ENCODE assay signal across 36 cellular contexts in genomic region chr9:96437454-96437853, GRCh38.
"Had no signal": no experiment of that assay in that cellular context is flagged by ENCODE, and none has a peak within 500 bp of the region (broad histone marks: within the 10 kb centered on the region; RNA-seq: fewer than 3 reads in every experiment).

No MANE protein-coding gene starts in this region.

- H3K27me3 ChIP-seq: adrenal gland, body of pancreas, brain microvascular endothelial cell, breast epithelium had no signal

- H3K27ac ChIP-seq: adrenal gland, body of pancreas, brain microvascular endothelial cell, breast epithelium, VCaP had no signal

- ATAC-seq: activated CD8-positive, alpha-beta T cell treated with anti-CD3 and anti-CD28 coated beads for 36 hours; activated naive CD4-positive, alpha-beta T cell treated with anti-CD3 and anti-CD28 coated beads, Interleukin-2, amount 50 U/mL, for 72 hours; activated T-cell treated with anti-CD3 and anti-CD28 coated beads, Interleukin-2, amount 50 U/mL, for 4 hours; activated T-cell treated with anti-CD3 and anti-CD28 coated beads, Interleukin-2, amount 50 U/mL, for 72 hours; activated T-helper 17 cell treated with anti-CD3 and anti-CD28 coated beads, Interleukin-2, amount 50 U/mL, for 72 hours; body of pancreas had no signal

- H3K27me3 Mint-ChIP-seq: activated CD8-positive, alpha-beta T cell treated with anti-CD3 and anti-CD28 coated beads for 36 hours; activated naive CD8-positive, alpha-beta T cell treated with anti-CD3 and anti-CD28 coated beads for 36 hours; activated T-helper 17 cell treated with anti-CD3 and anti-CD28 coated beads, Interleukin-2, amount 50 U/mL, for 72 hours had no signal

- FAIRE-seq: astrocyte, TTC549 had no signal

- H3K36me3 Mint-ChIP-seq: activated CD4-positive, alpha-beta memory T cell treated with anti-CD3 and anti-CD28 coated beads for 36 hours; activated naive CD4-positive, alpha-beta T cell treated with anti-CD3 and anti-CD28 coated beads, Interleukin-2, amount 50 U/mL, for 72 hours; activated naive CD8-positive, alpha-beta T cell treated with anti-CD3 and anti-CD28 coated beads for 36 hours had no signal

- H3K27ac Mint-ChIP-seq: activated B cell treated with CpG ODN at 0.5 μM for 24 hours; activated CD4-positive, alpha-beta memory T cell treated with anti-CD3 and anti-CD28 coated beads for 36 hours; activated CD8-positive, alpha-beta T cell treated with anti-CD3 and anti-CD28 coated beads for 36 hours; activated naive CD4-positive, alpha-beta T cell treated with anti-CD3 and anti-CD28 coated beads for 36 hours; activated naive CD8-positive, alpha-beta T cell treated with anti-CD3 and anti-CD28 coated beads for 36 hours; activated T-cell treated with anti-CD3 and anti-CD28 coated beads, Interleukin-2, amount 50 U/mL, for 72 hours; activated T-helper 1 cell treated with anti-CD3 and anti-CD28 coated beads, Interleukin-12 subunit alpha, Interleukin-12 subunit beta, Interleukin-2, Interleukin-4 antibody, amounts not matched to agents 30 ng/mL and 10 ng/mL and 1 ng/mL, durations not matched to agents 14 hours and 24 hours and 36 hours; activated T-helper 17 cell treated with anti-CD3 and anti-CD28 coated beads, Interleukin-2, amount 50 U/mL, for 72 hours; T-helper 1 cell treated with Interleukin-12 subunit alpha and Interleukin-12 subunit beta and Interleukin-4 antibody, amounts not matched to agents 30 μg/mL and 1 μg/mL, for 36 hours; T-helper 2 cell treated with Interferon-gamma antibody and Interleukin-4, amounts not matched to agents 5 μg/mL and 100 μg/mL, for 36 hours had no signal

- H3K36me3 ChIP-seq: adrenal gland, brain microvascular endothelial cell, breast epithelium had no signal

- H3K9me3 Mint-ChIP-seq: activated B cell treated with CpG ODN at 0.5 μM for 24 hours; activated CD8-positive, alpha-beta T cell treated with anti-CD3 and anti-CD28 coated beads for 36 hours; activated naive CD4-positive, alpha-beta T cell treated with anti-CD3 and anti-CD28 coated beads for 36 hours; activated naive CD4-positive, alpha-beta T cell treated with anti-CD3 and anti-CD28 coated beads, Interleukin-2, amount 50 U/mL, for 72 hours; activated naive CD8-positive, alpha-beta T cell treated with anti-CD3 and anti-CD28 coated beads for 36 hours; activated T-cell treated with anti-CD3 and anti-CD28 coated beads, Interleukin-2, amount 50 U/mL, for 4 hours; activated T-cell treated with anti-CD3 and anti-CD28 coated beads, Interleukin-2, amount 50 U/mL, for 72 hours; activated T-helper 1 cell treated with anti-CD3 and anti-CD28 coated beads, Interleukin-12 subunit alpha, Interleukin-12 subunit beta, Interleukin-2, Interleukin-4 antibody, amounts not matched to agents 30 ng/mL and 10 ng/mL and 1 ng/mL, durations not matched to agents 14 hours and 24 hours and 36 hours; activated T-helper 17 cell treated with anti-CD3 and anti-CD28 coated beads, Interleukin-2, amount 50 U/mL, for 72 hours had no signal

- DNase-seq: activated B cell treated with CpG ODN at 0.5 μM for 24 hours; activated CD4-positive, alpha-beta memory T cell treated with anti-CD3 and anti-CD28 coated beads for 36 hours; activated CD4-positive, alpha-beta T cell treated with anti-CD3 and anti-CD28 coated beads for 4 hours; activated CD4-positive, alpha-beta T cell treated with anti-CD3 and anti-CD28 coated beads, Interleukin-2, amount 50 U/mL, for 1 hour; activated CD4-positive, alpha-beta T cell treated with anti-CD3 and anti-CD28 coated beads, Interleukin-2, amount 50 U/mL, for 4 hours; activated CD4-positive, CD25-positive, alpha-beta regulatory T cell treated with anti-CD3 and anti-CD28 coated beads, Interleukin-2, amount 50 U/mL, for 72 hours; activated CD8-positive, alpha-beta memory T cell treated with anti-CD3 and anti-CD28 coated beads, Interleukin-2, amount 50 U/mL, for 4 hours; activated CD8-positive, alpha-beta T cell treated with anti-CD3 and anti-CD28 coated beads for 36 hours; activated effector memory CD4-positive, alpha-beta T cell treated with anti-CD3 and anti-CD28 coated beads, Interleukin-2, amount 50 U/mL, for 16 hours; activated gamma-delta T cell treated with Interleukin-2 at 50 U/mL for 16 hours; activated naive CD4-positive, alpha-beta T cell; activated naive CD4-positive, alpha-beta T cell treated with anti-CD3 and anti-CD28 coated beads for 36 hours; activated naive CD4-positive, alpha-beta T cell treated with anti-CD3 and anti-CD28 coated beads, Interleukin-2, amount 50 U/mL, for 16 hours; activated naive CD8-positive, alpha-beta T cell treated with anti-CD3 and anti-CD28 coated beads for 36 hours; activated T-cell treated with anti-CD3 and anti-CD28 coated beads for 4 hours; activated T-cell treated with anti-CD3 and anti-CD28 coated beads, Interleukin-2, amount 50 U/mL, for 1 hour; activated T-cell treated with anti-CD3 and anti-CD28 coated beads, Interleukin-2, amount 50 U/mL, for 4 hours; activated T-cell treated with anti-CD3 and anti-CD28 coated beads, Interleukin-2, amount 50 U/mL, for 72 hours; adrenal gland; amniotic stem cell; aorta; body of pancreas; brain microvascular endothelial cell; central memory CD4-positive, alpha-beta T cell; T-helper 1 cell; T-helper 2 cell; T-helper 9 cell had no signal

- H3K4me1 ChIP-seq: body of pancreas, breast epithelium had no signal

- H3K4me1 Mint-ChIP-seq: activated B cell treated with CpG ODN at 0.5 μM for 24 hours; activated T-helper 17 cell treated with anti-CD3 and anti-CD28 coated beads, Interleukin-2, amount 50 U/mL, for 72 hours had no signal

- H3K4me3 ChIP-seq: adrenal gland, body of pancreas, breast epithelium had no signal

- H3K4me3 Mint-ChIP-seq: activated B cell treated with CpG ODN at 0.5 μM for 24 hours; activated CD4-positive, alpha-beta memory T cell treated with anti-CD3 and anti-CD28 coated beads for 36 hours; activated CD8-positive, alpha-beta T cell treated with anti-CD3 and anti-CD28 coated beads for 36 hours; activated naive CD4-positive, alpha-beta T cell treated with anti-CD3 and anti-CD28 coated beads for 36 hours; activated naive CD8-positive, alpha-beta T cell treated with anti-CD3 and anti-CD28 coated beads for 36 hours; activated T-cell treated with anti-CD3 and anti-CD28 coated beads, Interleukin-2, amount 50 U/mL, for 4 hours; activated T-cell treated with anti-CD3 and anti-CD28 coated beads, Interleukin-2, amount 50 U/mL, for 72 hours; activated T-helper 1 cell treated with anti-CD3 and anti-CD28 coated beads, Interleukin-12 subunit alpha, Interleukin-12 subunit beta, Interleukin-2, Interleukin-4 antibody, amounts not matched to agents 30 ng/mL and 10 ng/mL and 1 ng/mL, durations not matched to agents 14 hours and 24 hours and 36 hours; activated T-helper 17 cell treated with anti-CD3 and anti-CD28 coated beads, Interleukin-2, amount 50 U/mL, for 72 hours; T-helper 1 cell treated with Interleukin-12 subunit alpha and Interleukin-12 subunit beta and Interleukin-4 antibody, amounts not matched to agents 30 μg/mL and 1 μg/mL, for 36 hours; T-helper 2 cell treated with Interferon-gamma antibody and Interleukin-4, amounts not matched to agents 5 μg/mL and 100 μg/mL, for 36 hours had no signal

- H3K9me3 ChIP-seq: adrenal gland, body of pancreas, breast epithelium had no signal
